In genomic region chr12:12054993-12055392, GRCh38 we compare ENCODE assay signal across 2 cellular contexts.
A peak's percentile ranks its signal among the peaks of the same experiment; 100 is the strongest.
TF ChIP-seq lines count a peak whose summit lies in the region.

No MANE protein-coding gene starts in this region.

TF ChIP-seq in HepG2, 621 proteins besides CTCF, POLR2A, EP300 and RAD21 (continued from another document and continues in another):
- TF ChIP-seq BCL6 (CRISPR knock-in tag; IDR thresholded peaks at IDR 0.05) (peak; percentile 65; the same call in 1 of the 2 replicates), ZNF282 (IDR thresholded peaks at IDR 0.05; ENCODE audit: partially characterized antibody) (no peak), SOX13 (IDR thresholded peaks at IDR 0.05) (no peak), SOX13 (CRISPR knock-in tag; conservative IDR thresholded peaks at IDR 0.05 in 1 of 2, IDR thresholded peaks at IDR 0.05 in 1 of 2) (peak in 1 of 2 experiments; percentile 34; a peak in 1 of 4 replicates), SRSF1 (optimal IDR thresholded peaks at IDR 0.05; ENCODE audit: low read depth, low read length) (no peak), ZNF10 (CRISPR knock-in tag; IDR thresholded peaks at IDR 0.05; ENCODE audit: borderline replicate concordance, low read depth) (no peak), GATAD2A (CRISPR knock-in tag; IDR thresholded peaks at IDR 0.05) (0 out of 2 replicates have a peak, but pooled peaks have one; percentile 21), NR2F6 (IDR thresholded peaks at IDR 0.05) (peak; percentile 64; the same call in 1 of the 2 replicates), NR2F6 (CRISPR knock-in tag; IDR thresholded peaks at IDR 0.05) (peak; percentile 62; the same call in 1 of the 2 replicates), KDM2A (CRISPR knock-in tag; IDR thresholded peaks at IDR 0.05; ENCODE audit: borderline replicate concordance, low read depth) (no peak), IKZF5 (CRISPR knock-in tag; IDR thresholded peaks at IDR 0.05) (no peak), ARID5B (CRISPR knock-in tag; IDR thresholded peaks at IDR 0.05) (peak; percentile 47), FUBP1 (CRISPR knock-in tag; IDR thresholded peaks at IDR 0.05; ENCODE audit: borderline replicate concordance) (no peak), FOXA1 (IDR thresholded peaks at IDR 0.05) (no peak), FOXA1 (CRISPR knock-in tag; IDR thresholded peaks at IDR 0.05) (0 out of 2 replicates have a peak, but pooled peaks have one; percentile 12), HMGXB3 (CRISPR knock-in tag; IDR thresholded peaks at IDR 0.05; ENCODE audit: borderline replicate concordance) (no peak), ZNF766 (CRISPR knock-in tag; IDR thresholded peaks at IDR 0.05; ENCODE audit: borderline replicate concordance) (no peak)

TF ChIP-seq in liver, 16 proteins besides CTCF, POLR2A, EP300 and RAD21 (continued from another document):
- TF ChIP-seq ZBTB33 (IDR thresholded peaks at IDR 0.05) (no peak), RXRA (IDR thresholded peaks at IDR 0.05) (peak; percentile 14 to 39), SP1 (IDR thresholded peaks at IDR 0.05) (no peak), HNF4G (IDR thresholded peaks at IDR 0.05) (no peak), EGR1 (IDR thresholded peaks at IDR 0.05; ENCODE audit: low read depth in 2 of 2) (no peak), GABPA (IDR thresholded peaks at IDR 0.05 in 1 of 2, conservative IDR thresholded peaks at IDR 0.05 in 1 of 2) (no peak), MAX (IDR thresholded peaks at IDR 0.05) (no peak), NR2F2 (IDR thresholded peaks at IDR 0.05) (no peak), TAF1 (conservative IDR thresholded peaks at IDR 0.05) (no peak), ATF3 (IDR thresholded peaks at IDR 0.05) (no peak), REST (IDR thresholded peaks at IDR 0.05) (no peak), FOXA2 (IDR thresholded peaks at IDR 0.05) (no peak)
TF ChIP-seq in liver: peak in this region for 2.
